7 cellular contexts compared by ENCODE assay signal in genomic region chr14:55089547-55090153, GRCh38. TPM values are rescaled to one million over a fixed set of nuclear protein-coding genes. Genes with fewer than 3 reads are reported as not detected.
DNase-seq lines count a peak whose midpoint lies in the region; ATAC-seq and TF ChIP-seq lines count a peak whose summit lies in the region.
"Not testable (repeated sequence)": the region's sequence is repeated elsewhere in the genome, so short reads cannot be mapped to it uniquely, and the experiment has no call there.

No MANE protein-coding gene starts in this region.

- TF ChIP-seq CTCF in GM13976 (IDR thresholded peaks at IDR 0.05; ENCODE audit: borderline replicate concordance, control extremely low read depth, extremely low read depth, insufficient read depth, missing control alignments) (peak; percentile 82), left ventricle myocardium inferior (IDR thresholded peaks at IDR 0.05; ENCODE audit: borderline replicate concordance) (peak; percentile 95)

- peaks cover 12% of the 10 kb centered on the region for H3K4me1 ChIP-seq in left ventricle myocardium inferior

- H3K4me3 ChIP-seq in left ventricle myocardium inferior = not testable (repeated sequence)

- not testable (repeated sequence) for H3K36me3 ChIP-seq in left ventricle myocardium inferior

- ATAC-seq in HG03039 (IDR thresholded peaks at IDR 0.05; ENCODE audit: unreplicated experiment) = peak; percentile 67

- not testable (repeated sequence) for H3K9me3 ChIP-seq in left ventricle myocardium inferior (replicated peaks)

- DNase-seq in GM13976 (ENCODE audit: low spot score) (peak; percentile 64), NCI-H2107 (lab: John Stamatoyannopoulos, UW) (peak; percentile 64), T-helper 9 cell (peak; percentile 68), amygdala (lab: John Stamatoyannopoulos, UW) (peak in 52 of 56 donors; percentile 3 to 86 (median 46)), left ventricle myocardium inferior (peak; percentile 79), putamen (ENCODE audit: low spot score) (peak; percentile 52)

- intact Hi-C loops in left ventricle myocardium inferior (cut with micrococcal nuclease) = loop anchor here (1.0 kb wide), 1 partner anchor 72 kb away; no protein-coding TSS in a partner anchor

- in situ Hi-C loops in GM13976 (cut with MboI; ENCODE audit: low sequenced_read_pairs, unreplicated experiment) = not testable (repeated sequence)

- H3K27me3 ChIP-seq in left ventricle myocardium inferior (ENCODE audit: low read depth) = not testable (repeated sequence)

- H3K27ac ChIP-seq in left ventricle myocardium inferior (replicated peaks) = not testable (repeated sequence)

RNA-seq across cellular contexts. Expression of gene MAPK1IP1L, which starts 38.2 kb away (rescaled TPM):
- total RNA-seq in left ventricle myocardium inferior = 68.2 TPM

RNA-seq across cellular contexts. Expression of gene LGALS3, which starts 39.4 kb away (rescaled TPM):
- 194 TPM for total RNA-seq in left ventricle myocardium inferior
